ENCODE assay signal across 15 cellular contexts in the genomic region with DNA sequence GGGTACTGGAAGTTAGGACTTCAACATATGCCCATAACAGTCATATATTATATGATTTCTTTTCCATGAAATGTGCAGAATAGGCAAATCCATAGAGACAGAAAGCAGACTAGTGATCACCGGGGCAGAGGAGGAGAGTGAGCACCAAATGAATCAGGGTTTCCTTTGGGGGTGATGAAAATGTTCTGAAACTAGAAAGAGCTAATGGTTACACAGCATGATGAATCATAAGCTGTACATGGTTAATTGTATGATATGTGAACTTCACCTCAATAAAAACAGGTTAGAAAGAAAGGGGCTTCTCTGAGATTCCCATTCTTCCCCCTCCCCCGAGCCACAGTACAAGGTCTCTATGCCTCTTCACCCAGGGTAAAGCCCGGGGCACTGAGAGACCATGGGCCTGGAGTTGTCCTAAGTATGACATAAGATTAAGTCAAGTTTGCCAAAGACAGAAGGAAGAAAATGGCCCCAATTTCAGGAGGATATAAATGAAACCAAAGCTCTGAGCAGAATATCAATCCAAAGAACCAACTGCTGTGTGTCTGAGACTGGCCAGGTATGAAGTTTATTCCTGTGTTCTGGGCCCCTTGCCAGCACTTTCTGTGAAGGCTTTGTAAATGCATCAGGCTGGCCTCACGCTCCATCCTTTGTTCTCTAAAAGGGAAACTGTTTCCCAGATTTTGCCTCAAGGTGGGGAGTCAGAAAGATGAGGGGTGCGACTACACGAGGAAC.
DNase-seq lines count a peak whose midpoint lies in the region; ATAC-seq and TF ChIP-seq lines count a peak whose summit lies in the region.
"Had no signal": no experiment of that assay in that cellular context is flagged by ENCODE, and none has a peak within 500 bp of the region (broad histone marks: within the 10 kb centered on the region; RNA-seq: fewer than 3 reads in every experiment).

No MANE protein-coding gene starts in this region.

- peak; percentile 28 for DNase-seq in NCI-H748 (lab: John Stamatoyannopoulos, UW; ENCODE audit: unreplicated experiment)
- no peak for DNase-seq in NCI-H748 treated with DMSO at 0.1 percent for 48 hours (lab: John Stamatoyannopoulos, UW)
- no peak for DNase-seq in RWPE2 (ENCODE audit: low spot score)
- peak; percentile 70 for DNase-seq in kidney tubule cell (ENCODE audit: low spot score)
- DNase-seq: ACHN; Calu3; colonic mucosa; mesenchymal stem cell; NK-92 treated with Interleukin-12 subunit alpha and Interleukin-12 subunit beta, amount 100 ng/mL, for 24 hours; SIG-M5; T1000 had no signal

- peak; percentile 61 for ATAC-seq in GM18511 (IDR thresholded peaks at IDR 0.05; ENCODE audit: unreplicated experiment)
- peak; percentile 82 for ATAC-seq in RWPE2 (ENCODE audit: low read depth)
- ATAC-seq in GM21528 (IDR thresholded peaks at IDR 0.05; ENCODE audit: low FRiP score, unreplicated experiment): no peak
- no peak for ATAC-seq in GM18873 (IDR thresholded peaks at IDR 0.05; ENCODE audit: low FRiP score, unreplicated experiment)
- ATAC-seq in HG02759 (IDR thresholded peaks at IDR 0.05; ENCODE audit: unreplicated experiment): no peak

- peaks cover 4% of the 10 kb centered on the region for H3K4me1 ChIP-seq in RWPE2 (ENCODE audit: insufficient read depth, poor library complexity, severe bottlenecking)
- H3K4me1 ChIP-seq: colonic mucosa had no signal

- H3K27me3 ChIP-seq in RWPE2 (ENCODE audit: insufficient read depth, poor library complexity, severe bottlenecking): no peaks in the 10 kb centered on the region
- H3K27me3 ChIP-seq: colonic mucosa had no signal

- no peak overlapping the region for H3K4me3 ChIP-seq in RWPE2 (ENCODE audit: severe bottlenecking)
- H3K4me3 ChIP-seq: colonic mucosa had no signal

- TF ChIP-seq CTCF in RWPE2 (IDR thresholded peaks at IDR 0.05; ENCODE audit: poor library complexity, severe bottlenecking): no peak

- no peak overlapping the region for H3K27ac ChIP-seq in RWPE2 (ENCODE audit: poor library complexity, severe bottlenecking)
- H3K27ac ChIP-seq: colonic mucosa had no signal

- no peaks in the 10 kb centered on the region for H3K36me3 ChIP-seq in RWPE2 (ENCODE audit: low read depth)
- H3K36me3 ChIP-seq: colonic mucosa had no signal

- H3K9me3 ChIP-seq in RWPE2 (ENCODE audit: severe bottlenecking): no peaks in the 10 kb centered on the region
- H3K9me3 ChIP-seq: colonic mucosa had no signal

Comparison
In these comparisons a context has a peak if more than half of its experiments do, and no peak if none do; other contexts are left out.
1. DNase-seq: peak in NCI-H748 (single experiment) and kidney tubule cell (single experiment); none in NCI-H748 treated with DMSO at 0.1 percent for 48 hours (single experiment) and RWPE2 (single experiment).
2. ATAC-seq: peak in GM18511 (single experiment) and RWPE2 (single experiment); none in GM21528 (single experiment), GM18873 (single experiment) and HG02759 (single experiment).